In genomic region chr6:37093728-37094069, GRCh38 we compare ENCODE assay signal across 35 cellular contexts.
DNase-seq lines count a peak whose midpoint lies in the region; ATAC-seq, FAIRE-seq and TF ChIP-seq lines count a peak whose summit lies in the region.
"Had no signal": no experiment of that assay in that cellular context is flagged by ENCODE, and none has a peak within 500 bp of the region (broad histone marks: within the 10 kb centered on the region; RNA-seq: fewer than 3 reads in every experiment).

No MANE protein-coding gene starts in this region.

- H2BK12ac ChIP-seq in mesenchymal stem cell (ENCODE audit: low read length in 2 of 2), result peak overlapping the region in 1 of 2 experiments; percentile 7

- no peak overlapping the region for H3K14ac ChIP-seq in mesenchymal stem cell (ENCODE audit: low read length in 2 of 2)

- no peak overlapping the region for H3K4me3 Mint-ChIP-seq in activated naive CD4-positive, alpha-beta T cell treated with anti-CD3 and anti-CD28 coated beads, Interleukin-2, amount 10 ng/mL, durations not matched to agents 7 days and 5 days
- H3K4me3 Mint-ChIP-seq in mesothelial cell of epicardium (no peak overlapping the region), type B pancreatic cell (no peak overlapping the region)
- H3K4me3 Mint-ChIP-seq: activated CD8-positive, alpha-beta T cell treated with anti-CD3 and anti-CD28 coated beads for 36 hours; activated naive CD8-positive, alpha-beta T cell treated with anti-CD3 and anti-CD28 coated beads, Interleukin-2, amount 50 U/mL, for 24 hours; T-helper 2 cell treated with Interferon-gamma antibody and Interleukin-4, amounts not matched to agents 5 μg/mL and 100 μg/mL, for 36 hours had no signal

- no peak overlapping the region for H3K23ac ChIP-seq in mesenchymal stem cell (ENCODE audit: low read length in 2 of 2)

- POLR2A ChIA-PET in RWPE1 (lab: Yijun Ruan, JAX; ENCODE audit: low non-redundant PET), result no interaction called here

- no peaks in the 10 kb centered on the region for H3K36me3 ChIP-seq in mesenchymal stem cell (ENCODE audit: control insufficient read depth in 1 of 2, insufficient read depth in 2 of 2, low read depth in 1 of 2, low read length in 2 of 2)
- H3K36me3 ChIP-seq in pancreas, result no peaks in the 10 kb centered on the region
- H3K36me3 ChIP-seq: left lung, sigmoid colon, vagina had no signal

- no peak overlapping the region for H3K4me2 ChIP-seq in mesenchymal stem cell (ENCODE audit: low read length, poor library complexity, severe bottlenecking)
- H3K4me2 ChIP-seq: A549 had no signal

- H3K4ac ChIP-seq in mesenchymal stem cell (ENCODE audit: low read depth in 1 of 2, low read length in 2 of 2), result no peak overlapping the region

- H2BK15ac ChIP-seq in mesenchymal stem cell (ENCODE audit: low read depth, poor library complexity, severe bottlenecking), result no peak overlapping the region

- no peak for FAIRE-seq in pancreas (lab: Jason Lieb, UNC)
- FAIRE-seq: A549, GM18507, H54, islet of Langerhans had no signal

- H2AK5ac ChIP-seq in mesenchymal stem cell (ENCODE audit: low read length, severe bottlenecking), result no peak overlapping the region

- H3K27ac ChIP-seq in RWPE1 (peak overlapping the region; percentile 54), mesenchymal stem cell (ENCODE audit: low read length, poor library complexity, severe bottlenecking) (no peak overlapping the region), pancreas (no peak overlapping the region)
- H3K27ac ChIP-seq: HL-60, left lung, psoas muscle, vagina had no signal

- H3K9me3 ChIP-seq in mesenchymal stem cell (ENCODE audit: control insufficient read depth, low read length), result no peaks in the 10 kb centered on the region
- H3K9me3 ChIP-seq in pancreas, result no peaks in the 10 kb centered on the region
- H3K9me3 ChIP-seq: A549, left lung, psoas muscle, sigmoid colon, vagina had no signal

- no peak overlapping the region for H4K8ac ChIP-seq in mesenchymal stem cell (ENCODE audit: low read length)

- H4K91ac ChIP-seq in mesenchymal stem cell (ENCODE audit: low read length), result no peak overlapping the region

- no peak overlapping the region for H2BK120ac ChIP-seq in mesenchymal stem cell (ENCODE audit: low read depth, low read length)

- H3K79me1 ChIP-seq in mesenchymal stem cell (replicated peaks; ENCODE audit: low read length, poor library complexity, severe bottlenecking), result no peaks in the 10 kb centered on the region

- TF ChIP-seq CTCF in RWPE1 (conservative IDR thresholded peaks at IDR 0.05; ENCODE audit: low read depth) (no peak), mesothelial cell of epicardium (IDR thresholded peaks at IDR 0.05; ENCODE audit: unreplicated experiment) (no peak), type B pancreatic cell (conservative IDR thresholded peaks at IDR 0.05) (no peak), GM20000 (IDR thresholded peaks at IDR 0.05; ENCODE audit: extremely low read depth, missing control alignments) (no peak), pancreas (IDR thresholded peaks at IDR 0.05) (no peak)

- no peaks in the 10 kb centered on the region for H3K9me3 Mint-ChIP-seq in activated naive CD4-positive, alpha-beta T cell treated with anti-CD3 and anti-CD28 coated beads, Interleukin-2, amount 50 U/mL, for 72 hours
- no peaks in the 10 kb centered on the region for H3K9me3 Mint-ChIP-seq in activated naive CD4-positive, alpha-beta T cell treated with anti-CD3 and anti-CD28 coated beads, Interleukin-2, amount 10 ng/mL, durations not matched to agents 7 days and 5 days
- H3K9me3 Mint-ChIP-seq in mesothelial cell of epicardium (no peaks in the 10 kb centered on the region), type B pancreatic cell (no peaks in the 10 kb centered on the region)
- H3K9me3 Mint-ChIP-seq: activated CD8-positive, alpha-beta T cell treated with anti-CD3 and anti-CD28 coated beads for 36 hours; activated naive CD8-positive, alpha-beta T cell treated with anti-CD3 and anti-CD28 coated beads, Interleukin-2, amount 50 U/mL, for 24 hours; T-helper 2 cell treated with Interferon-gamma antibody and Interleukin-4, amounts not matched to agents 5 μg/mL and 100 μg/mL, for 36 hours had no signal

- peak overlapping the region; percentile 58 for H3K27ac Mint-ChIP-seq in activated naive CD4-positive, alpha-beta T cell treated with anti-CD3 and anti-CD28 coated beads, Interleukin-2, amount 50 U/mL, for 72 hours
- H3K27ac Mint-ChIP-seq in activated naive CD4-positive, alpha-beta T cell treated with anti-CD3 and anti-CD28 coated beads, Interleukin-2, amount 10 ng/mL, durations not matched to agents 7 days and 5 days, result no peak overlapping the region
- peak overlapping the region; percentile 78 for H3K27ac Mint-ChIP-seq in mesothelial cell of epicardium
- peak overlapping the region; percentile 86 for H3K27ac Mint-ChIP-seq in type B pancreatic cell
- H3K27ac Mint-ChIP-seq: activated CD8-positive, alpha-beta T cell treated with anti-CD3 and anti-CD28 coated beads for 36 hours; activated naive CD8-positive, alpha-beta T cell treated with anti-CD3 and anti-CD28 coated beads, Interleukin-2, amount 50 U/mL, for 24 hours; T-helper 2 cell treated with Interferon-gamma antibody and Interleukin-4, amounts not matched to agents 5 μg/mL and 100 μg/mL, for 36 hours had no signal

- H2BK5ac ChIP-seq in mesenchymal stem cell (ENCODE audit: low read depth, low read length, poor library complexity, severe bottlenecking), result no peak overlapping the region

- ATAC-seq in activated naive CD4-positive, alpha-beta T cell treated with anti-CD3 and anti-CD28 coated beads, Interleukin-2, amount 50 U/mL, for 72 hours, result no peak
- ATAC-seq in pancreas, result no peak
- ATAC-seq: activated CD8-positive, alpha-beta T cell treated with anti-CD3 and anti-CD28 coated beads for 36 hours; activated naive CD8-positive, alpha-beta T cell treated with anti-CD3 and anti-CD28 coated beads, Interleukin-2, amount 50 U/mL, for 24 hours; psoas muscle had no signal

- no peak overlapping the region for H3K18ac ChIP-seq in mesenchymal stem cell (ENCODE audit: low read depth in 1 of 2, low read length in 2 of 2)

- peaks cover 26% of the 10 kb centered on the region for H3K4me1 Mint-ChIP-seq in activated naive CD4-positive, alpha-beta T cell treated with anti-CD3 and anti-CD28 coated beads, Interleukin-2, amount 10 ng/mL, durations not matched to agents 7 days and 5 days
- peaks cover 25% of the 10 kb centered on the region for H3K4me1 Mint-ChIP-seq in mesothelial cell of epicardium
- peaks cover 28% of the 10 kb centered on the region for H3K4me1 Mint-ChIP-seq in type B pancreatic cell (ENCODE audit: unreplicated experiment)

- H3K27me3 ChIP-seq in mesenchymal stem cell (ENCODE audit: control insufficient read depth in 1 of 2, insufficient read depth in 1 of 2, low read length in 2 of 2) (no peaks in the 10 kb centered on the region), pancreas (no peaks in the 10 kb centered on the region)
- H3K27me3 ChIP-seq: left lung, sigmoid colon, vagina had no signal

- peaks cover 8% of the 10 kb centered on the region for H3K27me3 Mint-ChIP-seq in activated naive CD4-positive, alpha-beta T cell treated with anti-CD3 and anti-CD28 coated beads, Interleukin-2, amount 10 ng/mL, durations not matched to agents 7 days and 5 days
- H3K27me3 Mint-ChIP-seq in mesothelial cell of epicardium (ENCODE audit: low read depth) (no peaks in the 10 kb centered on the region), type B pancreatic cell (no peaks in the 10 kb centered on the region)
- H3K27me3 Mint-ChIP-seq: activated CD8-positive, alpha-beta T cell treated with anti-CD3 and anti-CD28 coated beads for 36 hours; activated naive CD8-positive, alpha-beta T cell treated with anti-CD3 and anti-CD28 coated beads, Interleukin-2, amount 50 U/mL, for 24 hours had no signal

- intact Hi-C loops in pancreas (cut with DNase I), result no loop called here

- H3K4me3 ChIP-seq in mesenchymal stem cell (ENCODE audit: insufficient read depth in 1 of 2, low read depth in 1 of 2, low read length in 2 of 2), result no peak overlapping the region
- no peak overlapping the region for H3K4me3 ChIP-seq in pancreas
- H3K4me3 ChIP-seq: A549, left lung, psoas muscle, sigmoid colon, vagina had no signal

- H3K4me1 ChIP-seq in mesenchymal stem cell (ENCODE audit: control insufficient read depth, insufficient read depth, low read depth, low read length) (peaks cover 1% of the 10 kb centered on the region), pancreas (no peaks in the 10 kb centered on the region)
- H3K4me1 ChIP-seq: A549, sigmoid colon had no signal

- DNase-seq in activated naive CD4-positive, alpha-beta T cell treated with anti-CD3 and anti-CD28 coated beads, Interleukin-2, amount 50 U/mL, for 72 hours (ENCODE audit: low spot score in 2 of 2), result no peak
- no peak for DNase-seq in activated naive CD4-positive, alpha-beta T cell treated with anti-CD3 and anti-CD28 coated beads, Interleukin-2, amount 10 ng/mL, durations not matched to agents 7 days and 5 days
- DNase-seq in RWPE1 (ENCODE audit: low spot score), result no peak
- DNase-seq in mesothelial cell of epicardium (ENCODE audit: low spot score in 2 of 2, unreplicated experiment in 2 of 2), result no peak
- no peak for DNase-seq in type B pancreatic cell (ENCODE audit: extremely low spot score, unreplicated experiment)
- DNase-seq in mesenchymal stem cell, result no peak
- DNase-seq in GM20000 (ENCODE audit: low spot score), result no peak
- DNase-seq in pancreas, result no peak
- DNase-seq: activated CD4-positive, alpha-beta T cell treated with anti-CD3 and anti-CD28 coated beads for 1 hour; activated CD8-positive, alpha-beta T cell treated with anti-CD3 and anti-CD28 coated beads for 36 hours; activated effector memory CD4-positive, alpha-beta T cell treated with Interleukin-2 at 50 U/mL for 16 hours; activated naive CD8-positive, alpha-beta T cell treated with anti-CD3 and anti-CD28 coated beads, Interleukin-2, amount 50 U/mL, for 24 hours; caudate nucleus; cortex of kidney; glutamatergic neuron; Kasumi-1; left lung; NCI-H1436; NCI-H2081 treated with DMSO at 0.1 percent for 48 hours; NCI-H2227 treated with DMSO at 0.1 percent for 48 hours; NCI-H526 treated with DMSO at 0.1 percent for 48 hours; NK-92 treated with Interleukin-12 subunit alpha and Interleukin-12 subunit beta, amount 100 ng/mL, for 24 hours; nucleus accumbens; SHP77; sigmoid colon; stimulated activated CD4-positive, alpha-beta T cell treated with anti-CD3 and anti-CD28 coated beads, Interleukin-15, amount 100 ng/mL, for 24 hours; stimulated activated naive CD4-positive, alpha-beta T cell had no signal

- CTCF ChIA-PET in activated naive CD4-positive, alpha-beta T cell treated with anti-CD3 and anti-CD28 coated beads, Interleukin-2, amount 10 ng/mL, durations not matched to agents 7 days and 5 days (lab: Charles Lee), result no interaction called here
- CTCF ChIA-PET in RWPE1 (lab: Yijun Ruan, JAX), result no interaction called here

- H3K36me3 Mint-ChIP-seq in activated naive CD4-positive, alpha-beta T cell treated with anti-CD3 and anti-CD28 coated beads, Interleukin-2, amount 50 U/mL, for 72 hours, result no peaks in the 10 kb centered on the region
- no peaks in the 10 kb centered on the region for H3K36me3 Mint-ChIP-seq in activated naive CD4-positive, alpha-beta T cell treated with anti-CD3 and anti-CD28 coated beads, Interleukin-2, amount 10 ng/mL, durations not matched to agents 7 days and 5 days
- H3K36me3 Mint-ChIP-seq in mesothelial cell of epicardium, result no peaks in the 10 kb centered on the region
- H3K36me3 Mint-ChIP-seq in type B pancreatic cell, result no peaks in the 10 kb centered on the region

- whole genome bisulfite sequencing in mesenchymal stem cell, result 88% methylated on average over 4 of the region's 6 CpGs
- 74 to 85% methylated on average over 6 of the region's 6 CpGs for WGBS in pancreas, 2 donors

- no peak overlapping the region for H3K9ac ChIP-seq in mesenchymal stem cell (ENCODE audit: low read length)

- no peak overlapping the region for H2AFZ ChIP-seq in mesenchymal stem cell (ENCODE audit: low read depth, low read length)
